In the genomic region with DNA sequence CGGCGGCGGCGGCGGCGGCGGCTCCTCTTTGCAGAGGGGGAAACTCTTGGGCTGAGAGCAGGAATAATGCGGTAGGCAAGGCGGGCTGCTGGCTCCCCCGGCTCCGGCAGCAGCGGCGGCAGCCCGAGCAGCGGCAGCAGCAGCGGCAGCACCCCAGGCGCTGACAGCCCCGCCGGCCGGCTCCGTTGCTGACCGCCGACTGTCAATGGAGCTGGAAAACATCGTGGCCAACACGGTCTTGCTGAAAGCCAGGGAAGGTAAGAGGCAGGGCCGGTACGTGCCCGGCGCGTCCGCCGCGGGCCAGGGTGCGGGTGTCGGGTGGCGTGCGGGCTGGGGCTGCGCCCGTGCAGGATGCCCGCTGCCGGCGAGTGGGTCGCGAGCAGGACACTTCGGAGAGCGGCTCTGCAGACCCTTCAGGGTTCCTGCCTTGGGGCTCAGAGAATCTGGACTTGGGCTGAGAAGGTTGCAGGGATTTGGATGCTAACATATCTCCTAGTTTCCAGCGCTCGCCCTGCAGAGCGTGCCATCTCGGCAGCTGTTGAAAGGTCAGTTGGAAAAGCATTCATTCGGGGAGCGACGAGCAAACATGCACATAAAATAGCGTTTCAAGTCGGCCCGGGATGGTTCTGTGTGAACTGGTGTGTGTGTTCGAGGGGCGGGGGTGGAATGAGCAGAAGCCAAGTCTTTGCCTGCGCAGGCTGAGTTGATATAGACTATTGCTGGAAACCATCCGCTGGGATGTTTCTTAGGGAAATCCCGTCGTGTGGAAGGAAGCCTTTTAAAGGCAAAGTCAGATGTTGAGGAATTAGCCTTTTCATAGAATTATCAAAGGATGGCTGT, we compare ENCODE assay signal across 7 cellular contexts. TPM values are rescaled to one million over a fixed set of nuclear protein-coding genes. Genes with fewer than 3 reads are reported as not detected.
DNase-seq lines count a peak whose midpoint lies in the region; ATAC-seq, FAIRE-seq and TF ChIP-seq lines count a peak whose summit lies in the region.

No MANE protein-coding gene starts in this region.

- peak overlapping the region; percentile 22 to 99 (median 96) for H3K27ac ChIP-seq in adrenal gland

- TF ChIP-seq POLR2A in adrenal gland (IDR thresholded peaks at IDR 0.05) = no peak

- peaks cover 46% of the 10 kb centered on the region for H3K4me1 Mint-ChIP-seq in osteocyte (ENCODE audit: unreplicated experiment)

- WGBS in adrenal gland, 4 donors = 0 to 1% (median 0%) methylated on average over 15 to 62 of the region's 62 CpGs

- peaks cover 16 to 54% of the 10 kb centered on the region in 2 donors for H3K4me1 ChIP-seq in adrenal gland (replicated peaks in 1 of 2)

- no peaks in the 10 kb centered on the region for H3K36me3 ChIP-seq in adrenal gland (replicated peaks in 1 of 2)

- no peaks in the 10 kb centered on the region for H3K27me3 Mint-ChIP-seq in osteocyte (ENCODE audit: unreplicated experiment)

- peak; percentile 7 for ATAC-seq in GM18870 (IDR thresholded peaks at IDR 0.05; ENCODE audit: unreplicated experiment)
- ATAC-seq in HG03045 (IDR thresholded peaks at IDR 0.05; ENCODE audit: unreplicated experiment) = peak; percentile 7

- H3K4me3 Mint-ChIP-seq in osteocyte (ENCODE audit: unreplicated experiment) = peak overlapping the region; percentile 98

- peak overlapping the region; percentile 43 to 99 (median 68) for H3K4me3 ChIP-seq in adrenal gland

- H3K9me3 ChIP-seq in adrenal gland (replicated peaks in 1 of 3) = no peaks in the 10 kb centered on the region

- H3K27me3 ChIP-seq in adrenal gland = no peaks in the 10 kb centered on the region

- H3K9me3 Mint-ChIP-seq in osteocyte (ENCODE audit: unreplicated experiment) = no peaks in the 10 kb centered on the region

- H3K27ac Mint-ChIP-seq in osteocyte (ENCODE audit: unreplicated experiment) = peak overlapping the region; percentile 90

- peaks cover 8% of the 10 kb centered on the region for H3K36me3 Mint-ChIP-seq in osteocyte (ENCODE audit: unreplicated experiment)

- FAIRE-seq in RCC 7860 (lab: Jason Lieb, UNC) = no peak

- intact Hi-C loops in adrenal gland (cut with DNase I) (loop anchor here in 1 of 2 donors (2.0 to 10.0 kb wide), 3 partner anchors 64 to 397 kb away; no protein-coding TSS in a partner anchor), cardiac septum (cut with DNase I) (loop anchor here (2.0 to 10.0 kb wide), 5 partner anchors 44 to 447 kb away; partner anchors contain the start of gene BAG3)

- TF ChIP-seq CTCF in adrenal gland (IDR thresholded peaks at IDR 0.05) (no peak), osteocyte (IDR thresholded peaks at IDR 0.05) (no peak)

- DNase-seq in RCC 7860 (ENCODE audit: low spot score) (peak; percentile 23), adrenal gland (peak; percentile 48 to 78 (median 57)), cardiac septum (ENCODE audit: low spot score) (peak; percentile 77), osteocyte (ENCODE audit: extremely low spot score, unreplicated experiment) (peak; percentile 87), NCI-H2029 (lab: John Stamatoyannopoulos, UW) (no peak)

RNA-seq across cellular contexts. Expression of gene GRK5, which starts 0.6 kb away (rescaled TPM):
- total RNA-seq in adrenal gland = 10 to 100 TPM; 13.8 to 96.4 (median 21.5) TPM
- 10 to 100 TPM in 1 of 3 donors, 1 to 10 TPM in 2; 9.3 to 68.4 (median 9.8) TPM for polyA plus RNA-seq in adrenal gland
- total RNA-seq in cardiac septum = 17.6 TPM
- total RNA-seq in osteocyte = 43.2 and 45.9 TPM in 2 replicates

RNA-seq across cellular contexts. Expression of gene PRDX3, which starts 29.3 kb away (rescaled TPM):
- total RNA-seq in adrenal gland (100 to 1,000 TPM; 306 to 628 (median 425) TPM), cardiac septum (220 TPM), osteocyte (76.7 and 76.9 TPM in 2 replicates)
- polyA plus RNA-seq in adrenal gland = 100 to 1,000 TPM; 150 to 596 (median 200) TPM

RNA-seq across cellular contexts. Expression of gene SFXN4, which starts 42.4 kb away (rescaled TPM):
- total RNA-seq in adrenal gland (10 to 100 TPM; 31.0 to 55.7 (median 45.8) TPM), cardiac septum (44.0 TPM), osteocyte (10.9 and 12.2 TPM in 2 replicates)
- 100 to 1,000 TPM in 2 of 3 donors, 10 to 100 TPM in 1; 53.6 to 135 (median 102) TPM for polyA plus RNA-seq in adrenal gland
